18 cellular contexts compared by ENCODE assay signal in genomic region chr10:110572862-110573261, GRCh38. TPM values are rescaled to one million over a fixed set of nuclear protein-coding genes. Genes with fewer than 3 reads are reported as not detected.
A peak's percentile ranks its signal among the peaks of the same experiment; 100 is the strongest.
DNase-seq lines count a peak whose midpoint lies in the region; ATAC-seq, FAIRE-seq and TF ChIP-seq lines count a peak whose summit lies in the region.
"Had no signal": no experiment of that assay in that cellular context is flagged by ENCODE, and none has a peak within 500 bp of the region (broad histone marks: within the 10 kb centered on the region; RNA-seq: fewer than 3 reads in every experiment).

No MANE protein-coding gene starts in this region.

- H2BK5ac ChIP-seq in mesenchymal stem cell (ENCODE audit: low read depth, low read length, poor library complexity, severe bottlenecking): no peak overlapping the region

- H3K27me3 ChIP-seq in SU-DHL-6 (ENCODE audit: low read length) (no peaks in the 10 kb centered on the region), mesenchymal stem cell (ENCODE audit: control insufficient read depth in 1 of 2, insufficient read depth in 1 of 2, low read length in 2 of 2) (no peaks in the 10 kb centered on the region)

- H4K20me1 ChIP-seq in SU-DHL-6 (ENCODE audit: low read depth, low read length): peaks cover 37% of the 10 kb centered on the region

- H3K9ac ChIP-seq in SU-DHL-6 (ENCODE audit: low read length): peak overlapping the region; percentile 21; the same call in 1 of the 2 replicates
- H3K9ac ChIP-seq in mesenchymal stem cell (ENCODE audit: low read length): no peak overlapping the region

- H2BK12ac ChIP-seq in mesenchymal stem cell (ENCODE audit: low read length in 2 of 2): no peak overlapping the region

- peaks cover 68% of the 10 kb centered on the region for H3K4me1 Mint-ChIP-seq in activated naive CD8-positive, alpha-beta T cell (ENCODE audit: low read depth)
- peaks cover 65% of the 10 kb centered on the region for H3K4me1 Mint-ChIP-seq in activated naive CD8-positive, alpha-beta T cell treated with anti-CD3 and anti-CD28 coated beads, Interleukin-2, amount 50 U/mL, for 24 hours

- H3K9me3 Mint-ChIP-seq in activated naive CD8-positive, alpha-beta T cell (ENCODE audit: low read depth): no peaks in the 10 kb centered on the region
- no peaks in the 10 kb centered on the region for H3K9me3 Mint-ChIP-seq in activated naive CD8-positive, alpha-beta T cell treated with anti-CD3 and anti-CD28 coated beads, Interleukin-2, amount 50 U/mL, for 24 hours

- no peak for ATAC-seq in activated naive CD8-positive, alpha-beta T cell treated with anti-CD3 and anti-CD28 coated beads, Interleukin-2, amount 50 U/mL, for 24 hours
- ATAC-seq in HG03457 (IDR thresholded peaks at IDR 0.05; ENCODE audit: unreplicated experiment): no peak
- ATAC-seq: K562, Panc1 had no signal

- peaks cover 92% of the 10 kb centered on the region for H3K79me2 ChIP-seq in SU-DHL-6 (ENCODE audit: insufficient read depth, low read length)

- no peak overlapping the region for H2AFZ ChIP-seq in SU-DHL-6 (ENCODE audit: low read depth, low read length, severe bottlenecking)
- no peak overlapping the region for H2AFZ ChIP-seq in mesenchymal stem cell (ENCODE audit: low read depth, low read length)

- no peak overlapping the region for H4K8ac ChIP-seq in mesenchymal stem cell (ENCODE audit: low read length)

- H3K4me3 Mint-ChIP-seq in activated naive CD8-positive, alpha-beta T cell: peak overlapping the region; percentile 51
- no peak overlapping the region for H3K4me3 Mint-ChIP-seq in activated naive CD8-positive, alpha-beta T cell treated with anti-CD3 and anti-CD28 coated beads, Interleukin-2, amount 50 U/mL, for 24 hours

- peaks cover 1% of the 10 kb centered on the region for H3K4me1 ChIP-seq in mesenchymal stem cell (ENCODE audit: control insufficient read depth, insufficient read depth, low read depth, low read length)

- no peak overlapping the region for H3K4me3 ChIP-seq in SU-DHL-6 (ENCODE audit: insufficient read depth, low read length, poor library complexity, severe bottlenecking)
- H3K4me3 ChIP-seq in mesenchymal stem cell (ENCODE audit: insufficient read depth in 1 of 2, low read depth in 1 of 2, low read length in 2 of 2): no peak overlapping the region
- H3K4me3 ChIP-seq: K562, SK-N-MC had no signal

- no peak overlapping the region for H2BK15ac ChIP-seq in mesenchymal stem cell (ENCODE audit: low read depth, poor library complexity, severe bottlenecking)

- H3K27ac Mint-ChIP-seq in activated naive CD8-positive, alpha-beta T cell: no peak overlapping the region
- no peak overlapping the region for H3K27ac Mint-ChIP-seq in activated naive CD8-positive, alpha-beta T cell treated with anti-CD3 and anti-CD28 coated beads, Interleukin-2, amount 50 U/mL, for 24 hours

- H3K9me2 ChIP-seq in SU-DHL-6 (replicated peaks; ENCODE audit: insufficient read depth, low read length): no peaks in the 10 kb centered on the region

- H3K4ac ChIP-seq in mesenchymal stem cell (ENCODE audit: low read depth in 1 of 2, low read length in 2 of 2): no peak overlapping the region

- H3K23ac ChIP-seq in mesenchymal stem cell (ENCODE audit: low read length in 2 of 2): no peak overlapping the region

- H3K27ac ChIP-seq in SU-DHL-6 (ENCODE audit: low read depth, low read length) (no peak overlapping the region), mesenchymal stem cell (ENCODE audit: low read length, poor library complexity, severe bottlenecking) (no peak overlapping the region)
- H3K27ac ChIP-seq: C4-2B, SK-N-MC had no signal

- H3K18ac ChIP-seq in mesenchymal stem cell (ENCODE audit: low read depth in 1 of 2, low read length in 2 of 2): no peak overlapping the region

- H3K36me3 Mint-ChIP-seq in activated naive CD8-positive, alpha-beta T cell: peaks cover 2% of the 10 kb centered on the region
- peaks cover 43% of the 10 kb centered on the region for H3K36me3 Mint-ChIP-seq in activated naive CD8-positive, alpha-beta T cell treated with anti-CD3 and anti-CD28 coated beads, Interleukin-2, amount 50 U/mL, for 24 hours (ENCODE audit: low read depth)

- peaks cover 13% of the 10 kb centered on the region for H3K79me1 ChIP-seq in mesenchymal stem cell (replicated peaks; ENCODE audit: low read length, poor library complexity, severe bottlenecking)

- TF ChIP-seq CTCF in SU-DHL-6 (IDR thresholded peaks at IDR 0.05; ENCODE audit: insufficient read depth, low read length, poor library complexity, severe bottlenecking): no peak

- no peak overlapping the region for H2BK120ac ChIP-seq in mesenchymal stem cell (ENCODE audit: low read depth, low read length)

- WGBS in mesenchymal stem cell: 100% methylated on average over 1 of the region's 2 CpGs

- H3K9me3 ChIP-seq in SU-DHL-6 (ENCODE audit: insufficient read depth, low read length) (no peaks in the 10 kb centered on the region), mesenchymal stem cell (ENCODE audit: control insufficient read depth, low read length) (no peaks in the 10 kb centered on the region)
- H3K9me3 ChIP-seq: Caco-2 had no signal

- H3K4me2 ChIP-seq in SU-DHL-6 (ENCODE audit: low read depth, low read length, poor library complexity, severe bottlenecking) (peak overlapping the region; percentile 85), mesenchymal stem cell (ENCODE audit: low read length, poor library complexity, severe bottlenecking) (no peak overlapping the region)

- FAIRE-seq in GM18507 (lab: Jason Lieb, UNC) (peak; percentile 56), endometrium (lab: Jason Lieb, UNC) (peak; percentile 33)
- FAIRE-seq: K562 had no signal

- no peak overlapping the region for H3K14ac ChIP-seq in mesenchymal stem cell (ENCODE audit: low read length in 2 of 2)

- H3K36me3 ChIP-seq in SU-DHL-6 (ENCODE audit: low read length): peaks cover 64% of the 10 kb centered on the region
- H3K36me3 ChIP-seq in mesenchymal stem cell (ENCODE audit: control insufficient read depth in 1 of 2, insufficient read depth in 2 of 2, low read depth in 1 of 2, low read length in 2 of 2): peaks cover 4 to 30% of the 10 kb centered on the region in 2 experiments

- no peak for DNase-seq in activated naive CD8-positive, alpha-beta T cell treated with anti-CD3 and anti-CD28 coated beads, Interleukin-2, amount 50 U/mL, for 24 hours
- DNase-seq in GM18507 (ENCODE audit: extremely low spot score, insufficient read length, low read depth) (no peak), NCI-H524 treated with DMSO at 0.1 percent for 48 hours (lab: John Stamatoyannopoulos, UW) (no peak), mesenchymal stem cell (no peak)
- DNase-seq: Caco-2, GOT3, NCI-H1092, NCI-H2081 treated with DMSO at 0.1 percent for 48 hours, NCI-H510A, NCI-H82 had no signal

- no peaks in the 10 kb centered on the region for H3K27me3 Mint-ChIP-seq in activated naive CD8-positive, alpha-beta T cell
- H3K27me3 Mint-ChIP-seq in activated naive CD8-positive, alpha-beta T cell treated with anti-CD3 and anti-CD28 coated beads, Interleukin-2, amount 50 U/mL, for 24 hours: no peaks in the 10 kb centered on the region

- H4K91ac ChIP-seq in mesenchymal stem cell (ENCODE audit: low read length): no peak overlapping the region

- no peaks in the 10 kb centered on the region for H3F3A ChIP-seq in SU-DHL-6 (ENCODE audit: insufficient read depth)

- no peak overlapping the region for H2AK5ac ChIP-seq in mesenchymal stem cell (ENCODE audit: low read length, severe bottlenecking)

RNA-seq across cellular contexts. Expression of gene SMC3, which starts 5.4 kb away (rescaled TPM):
- 19.1 TPM for polyA plus RNA-seq in mesenchymal stem cell (2013, experiment 1 of 2)
- polyA plus RNA-seq in mesenchymal stem cell (2013, experiment 2 of 2): 19.0 TPM
